Comparison of ENCODE assay signal across 8 cellular contexts in genomic region chr3:156072950-156073657, GRCh38. TPM values are rescaled to one million over a fixed set of nuclear protein-coding genes. Genes with fewer than 3 reads are reported as not detected.
"Had no signal": no experiment of that assay in that cellular context is flagged by ENCODE, and none has a peak within 500 bp of the region (broad histone marks: within the 10 kb centered on the region; RNA-seq: fewer than 3 reads in every experiment).

No MANE protein-coding gene starts in this region.

RNA-seq across cellular contexts. Expression of gene KCNAB1, which starts 47.3 kb away (rescaled TPM):
- total RNA-seq: activated naive CD4-positive, alpha-beta T cell treated with anti-CD3 and anti-CD28 coated beads for 36 hours; activated naive CD4-positive, alpha-beta T cell treated with anti-CD3 and anti-CD28 coated beads, Interleukin-2, amount 50 U/mL, for 72 hours; activated naive CD8-positive, alpha-beta T cell treated with anti-CD3 and anti-CD28 coated beads for 36 hours; activated T-cell treated with anti-CD3 and anti-CD28 coated beads, Interleukin-2, amount 50 U/mL, for 4 hours; activated T-cell treated with anti-CD3 and anti-CD28 coated beads, Interleukin-2, amount 50 U/mL, for 72 hours; activated T-helper 1 cell treated with anti-CD3 and anti-CD28 coated beads, Interleukin-12 subunit alpha, Interleukin-12 subunit beta, Interleukin-2, Interleukin-4 antibody, amounts not matched to agents 30 ng/mL and 10 ng/mL and 1 ng/mL, durations not matched to agents 14 hours and 24 hours and 36 hours; activated T-helper 17 cell treated with anti-CD3 and anti-CD28 coated beads, Interleukin-2, amount 50 U/mL, for 72 hours; activated T-helper 2 cell treated with anti-CD3 and anti-CD28 coated beads, Interferon-gamma antibody, Interleukin-2, Interleukin-4, amounts not matched to agents 10 μg/mL and 5 μg/mL and 100 μg/mL, durations not matched to agents 14 hours and 24 hours and 36 hours had no signal
